17 cellular contexts compared by ENCODE assay signal in genomic region chr10:21417172-21417712, GRCh38.
DNase-seq lines count a peak whose midpoint lies in the region; ATAC-seq, FAIRE-seq and TF ChIP-seq lines count a peak whose summit lies in the region.
"Had no signal": no experiment of that assay in that cellular context is flagged by ENCODE, and none has a peak within 500 bp of the region (broad histone marks: within the 10 kb centered on the region; RNA-seq: fewer than 3 reads in every experiment).

No MANE protein-coding gene starts in this region.

- ATAC-seq in natural killer cell, result no peak

- H3K9me3 Mint-ChIP-seq in astrocyte (ENCODE audit: unreplicated experiment), result no peaks in the 10 kb centered on the region
- H3K9me3 Mint-ChIP-seq in endothelial cell (ENCODE audit: unreplicated experiment), result no peaks in the 10 kb centered on the region
- H3K9me3 Mint-ChIP-seq in natural killer cell, result no peaks in the 10 kb centered on the region

- no peak overlapping the region for H3K4me3 ChIP-seq in HUES6 (ENCODE audit: low read depth, low read length)
- no peak overlapping the region for H3K4me3 ChIP-seq in astrocyte (ENCODE audit: insufficient read depth, low read depth, low read length)
- no peak overlapping the region for H3K4me3 ChIP-seq in iPS-20b (ENCODE audit: low read length)
- H3K4me3 ChIP-seq in trophoblast cell (ENCODE audit: low read depth, low read length), result no peak overlapping the region

- no peak overlapping the region for H4K12ac ChIP-seq in trophoblast cell (ENCODE audit: low read depth, low read length)

- DNase-seq in astrocyte (ENCODE audit: low read depth) (no peak), trophoblast cell (no peak), endothelial cell (ENCODE audit: low spot score) (no peak), natural killer cell (no peak), HPDE6-E6E7 (ENCODE audit: extremely low spot score) (no peak)
- DNase-seq: CD4-positive, alpha-beta memory T cell; DMS79 treated with DMSO at 0.1 percent for 48 hours; EL had no signal

- H3K27me3 Mint-ChIP-seq in astrocyte (ENCODE audit: low read depth, unreplicated experiment) (no peaks in the 10 kb centered on the region), endothelial cell (ENCODE audit: unreplicated experiment) (no peaks in the 10 kb centered on the region), natural killer cell (ENCODE audit: low read depth in 2 of 2) (peaks cover 0 to 11% of the 10 kb centered on the region in 2 donors)

- H2BK120ac ChIP-seq in trophoblast cell (ENCODE audit: insufficient read depth, low read length, poor library complexity), result no peak overlapping the region

- H3K4me1 ChIP-seq in HUES6 (ENCODE audit: control insufficient read depth, insufficient read depth, low read length) (peaks cover 17% of the 10 kb centered on the region), astrocyte (ENCODE audit: insufficient read depth, low read length) (no peaks in the 10 kb centered on the region), iPS-20b (ENCODE audit: insufficient read depth, low read length) (peaks cover 8% of the 10 kb centered on the region; the same call in 1 of the 2 replicates), trophoblast cell (ENCODE audit: control insufficient read depth in 1 of 2, insufficient read depth in 2 of 2, low read length in 2 of 2) (peaks cover 0 to 3% of the 10 kb centered on the region in 2 experiments)

- TF ChIP-seq CTCF in astrocyte (IDR thresholded peaks at IDR 0.05; ENCODE audit: insufficient read depth, low read depth, low read length), result no peak
- TF ChIP-seq CTCF in endothelial cell (IDR thresholded peaks at IDR 0.05; ENCODE audit: unreplicated experiment), result no peak
- TF ChIP-seq CTCF in natural killer cell (IDR thresholded peaks at IDR 0.05), result no peak

- H3K27ac Mint-ChIP-seq in astrocyte (ENCODE audit: unreplicated experiment), result peak overlapping the region; percentile 26
- no peak overlapping the region for H3K27ac Mint-ChIP-seq in endothelial cell (ENCODE audit: unreplicated experiment)
- H3K27ac Mint-ChIP-seq in natural killer cell, result no peak overlapping the region
- H3K27ac Mint-ChIP-seq: B cell; CD4-positive, alpha-beta memory T cell had no signal

- H3K27ac ChIP-seq in HUES6 (ENCODE audit: low read depth, low read length) (peak overlapping the region; percentile 67), astrocyte (ENCODE audit: low read depth, low read length) (no peak overlapping the region), iPS-20b (ENCODE audit: low read length) (peak overlapping the region; percentile 4), trophoblast cell (ENCODE audit: low read depth, low read length) (no peak overlapping the region)
- H3K27ac ChIP-seq: C4-2B, HL-60 had no signal

- no peaks in the 10 kb centered on the region for H4K20me1 ChIP-seq in astrocyte (ENCODE audit: insufficient read depth, low read length)

- H3K4me1 Mint-ChIP-seq in astrocyte (ENCODE audit: low read depth, unreplicated experiment), result no peaks in the 10 kb centered on the region
- no peaks in the 10 kb centered on the region for H3K4me1 Mint-ChIP-seq in endothelial cell (ENCODE audit: unreplicated experiment)
- no peaks in the 10 kb centered on the region for H3K4me1 Mint-ChIP-seq in natural killer cell
- H3K4me1 Mint-ChIP-seq: B cell had no signal

- no peak overlapping the region for H3K18ac ChIP-seq in trophoblast cell (ENCODE audit: low read length)

- H3K4me3 Mint-ChIP-seq in astrocyte (ENCODE audit: unreplicated experiment) (no peak overlapping the region), endothelial cell (ENCODE audit: unreplicated experiment) (no peak overlapping the region), natural killer cell (no peak overlapping the region)
- H3K4me3 Mint-ChIP-seq: B cell; CD4-positive, alpha-beta memory T cell had no signal

- WGBS in trophoblast cell (ENCODE audit: extremely low coverage, insufficient coverage, insufficient read length), result no CpG with 5 or more reads among the region's 6 CpGs

- H3K14ac ChIP-seq in trophoblast cell (ENCODE audit: low read length), result no peak overlapping the region

- FAIRE-seq in astrocyte (lab: Jason Lieb, UNC), result no peak
- FAIRE-seq: A204.1, G401.6, GM12892, H54 had no signal

- H2BK5ac ChIP-seq in trophoblast cell (ENCODE audit: low read depth, low read length, poor library complexity), result no peak overlapping the region

- peaks cover 14% of the 10 kb centered on the region for H3K79me1 ChIP-seq in trophoblast cell (ENCODE audit: low read length)

- intact Hi-C loops in natural killer cell (cut with micrococcal nuclease), result no loop called here

- no peak overlapping the region for H3K4me2 ChIP-seq in astrocyte (ENCODE audit: low read length)
- no peak overlapping the region for H3K4me2 ChIP-seq in trophoblast cell (ENCODE audit: low read length)

- no peak overlapping the region for H4K91ac ChIP-seq in trophoblast cell (ENCODE audit: low read depth, low read length)

- H3K9ac ChIP-seq in HUES6 (ENCODE audit: low read length) (peak overlapping the region; percentile 26), astrocyte (ENCODE audit: low read length) (no peak overlapping the region), iPS-20b (ENCODE audit: low read depth, low read length) (no peak overlapping the region; the same call in 1 of the 2 replicates), trophoblast cell (ENCODE audit: low read length) (no peak overlapping the region)

- H2BK12ac ChIP-seq in trophoblast cell (ENCODE audit: low read length), result peak overlapping the region; percentile 18

- H3K4ac ChIP-seq in trophoblast cell (ENCODE audit: low read depth, low read length), result no peak overlapping the region

- no peaks in the 10 kb centered on the region for H3K27me3 ChIP-seq in HUES6 (ENCODE audit: control insufficient read depth, insufficient read depth, low read length)
- no peaks in the 10 kb centered on the region for H3K27me3 ChIP-seq in astrocyte (ENCODE audit: insufficient read depth, low read length)
- no peaks in the 10 kb centered on the region for H3K27me3 ChIP-seq in iPS-20b (ENCODE audit: insufficient read depth, low read length)
- no peaks in the 10 kb centered on the region for H3K27me3 ChIP-seq in trophoblast cell (ENCODE audit: insufficient read depth, low read length)

- H3K36me3 ChIP-seq in HUES6 (ENCODE audit: control insufficient read depth, insufficient read depth, low read length) (no peaks in the 10 kb centered on the region), astrocyte (ENCODE audit: insufficient read depth, low read length) (no peaks in the 10 kb centered on the region), iPS-20b (ENCODE audit: insufficient read depth, low read depth, low read length) (no peaks in the 10 kb centered on the region), trophoblast cell (ENCODE audit: control insufficient read depth in 1 of 2, insufficient read depth in 2 of 2, low read length in 2 of 2) (no peaks in the 10 kb centered on the region)

- H3K36me3 Mint-ChIP-seq in astrocyte (ENCODE audit: low read depth, unreplicated experiment) (no peaks in the 10 kb centered on the region), endothelial cell (ENCODE audit: low read depth, unreplicated experiment) (no peaks in the 10 kb centered on the region), natural killer cell (no peaks in the 10 kb centered on the region)
- H3K36me3 Mint-ChIP-seq: CD4-positive, alpha-beta memory T cell had no signal

- no peak overlapping the region for H4K8ac ChIP-seq in trophoblast cell (ENCODE audit: low read depth, low read length)

- H2AK5ac ChIP-seq in trophoblast cell (ENCODE audit: low read length), result no peak overlapping the region

- H3K79me2 ChIP-seq in astrocyte (ENCODE audit: insufficient read depth, low read length) (no peaks in the 10 kb centered on the region), trophoblast cell (ENCODE audit: control insufficient read depth, insufficient read depth, low read length, poor library complexity) (no peaks in the 10 kb centered on the region)

- H2AFZ ChIP-seq in astrocyte (ENCODE audit: low read depth, low read length), result no peak overlapping the region
- H2AFZ ChIP-seq in trophoblast cell (ENCODE audit: insufficient read depth, low read length, poor library complexity), result no peak overlapping the region

- H3K9me3 ChIP-seq in HUES6 (ENCODE audit: control insufficient read depth, insufficient read depth, low read depth, low read length) (no peaks in the 10 kb centered on the region), astrocyte (ENCODE audit: insufficient read depth, low read depth, low read length) (no peaks in the 10 kb centered on the region), iPS-20b (ENCODE audit: insufficient read depth, low read depth, low read length) (no peaks in the 10 kb centered on the region), trophoblast cell (ENCODE audit: insufficient read depth, low read depth, low read length) (peaks cover 1% of the 10 kb centered on the region)

- no peak overlapping the region for H3K23ac ChIP-seq in trophoblast cell (ENCODE audit: low read length)

Comparison
In these comparisons a context has a peak if more than half of its experiments do, and no peak if none do; other contexts are left out.
1. H3K27ac ChIP-seq: peak in HUES6 (single experiment) and iPS-20b (single experiment); none in astrocyte (single experiment) and trophoblast cell (single experiment).